Comparison of ENCODE assay signal across 8 cellular contexts in genomic region chr14:60064491-60065072, GRCh38. TPM values are rescaled to one million over a fixed set of nuclear protein-coding genes. Genes with fewer than 3 reads are reported as not detected.
A peak's percentile ranks its signal among the peaks of the same experiment; 100 is the strongest.
DNase-seq lines count a peak whose midpoint lies in the region; ATAC-seq and TF ChIP-seq lines count a peak whose summit lies in the region.

No MANE protein-coding gene starts in this region.

- H3K36me3 ChIP-seq in cardiac muscle cell: no peaks in the 10 kb centered on the region

- no peaks in the 10 kb centered on the region for H3K9me3 Mint-ChIP-seq in activated naive CD4-positive, alpha-beta T cell treated with anti-CD3 and anti-CD28 coated beads, Interleukin-2, amount 10 ng/mL, durations not matched to agents 7 days and 5 days

- H3K4me1 ChIP-seq in cardiac muscle cell (ENCODE audit: low read depth): no peaks in the 10 kb centered on the region
- no peaks in the 10 kb centered on the region for H3K4me1 ChIP-seq in right cardiac atrium (ENCODE audit: control insufficient read depth, insufficient read depth, low read length)

- no peak overlapping the region for H3K27ac Mint-ChIP-seq in activated naive CD4-positive, alpha-beta T cell treated with anti-CD3 and anti-CD28 coated beads, Interleukin-2, amount 10 ng/mL, durations not matched to agents 7 days and 5 days

- intact Hi-C loops in right cardiac atrium (cut with DNase I): loop anchor here in 3 of 4 donors (5.0 to 10.0 kb wide), 3 partner anchors 120 to 500 kb away; no protein-coding TSS in a partner anchor

- H3K9me3 ChIP-seq in cardiac muscle cell (ENCODE audit: low read depth) (no peaks in the 10 kb centered on the region), right cardiac atrium (ENCODE audit: control insufficient read depth, low read length) (no peaks in the 10 kb centered on the region)

- H3K4me3 Mint-ChIP-seq in activated naive CD4-positive, alpha-beta T cell treated with anti-CD3 and anti-CD28 coated beads, Interleukin-2, amount 10 ng/mL, durations not matched to agents 7 days and 5 days: no peak overlapping the region

- no peaks in the 10 kb centered on the region for H3K4me1 Mint-ChIP-seq in activated naive CD4-positive, alpha-beta T cell treated with anti-CD3 and anti-CD28 coated beads, Interleukin-2, amount 10 ng/mL, durations not matched to agents 7 days and 5 days

- H3K27me3 ChIP-seq in cardiac muscle cell (no peaks in the 10 kb centered on the region), right cardiac atrium (ENCODE audit: control insufficient read depth, insufficient read depth) (no peaks in the 10 kb centered on the region)

- DNase-seq in cardiac muscle cell (ENCODE audit: low read depth in 1 of 2, low spot score in 1 of 2): peak in 1 of 2 donors; percentile 63
- no peak for DNase-seq in right cardiac atrium
- peak; percentile 35 for DNase-seq in M059J (ENCODE audit: low read depth)
- peak; percentile 23 for DNase-seq in astrocyte of the hippocampus (ENCODE audit: low read depth, low spot score)
- peak; percentile 34 for DNase-seq in left kidney (ENCODE audit: low read depth, low spot score)
- DNase-seq in activated naive CD4-positive, alpha-beta T cell treated with anti-CD3 and anti-CD28 coated beads, Interleukin-2, amount 10 ng/mL, durations not matched to agents 7 days and 5 days: no peak
- DNase-seq in activated naive CD4-positive, alpha-beta T cell treated with anti-CD3 and anti-CD28 coated beads, Interleukin-2, amount 50 U/mL, for 16 hours: no peak

- no peaks in the 10 kb centered on the region for H3K36me3 Mint-ChIP-seq in activated naive CD4-positive, alpha-beta T cell treated with anti-CD3 and anti-CD28 coated beads, Interleukin-2, amount 10 ng/mL, durations not matched to agents 7 days and 5 days

- no peak overlapping the region for H3K4me3 ChIP-seq in cardiac muscle cell
- H3K4me3 ChIP-seq in right cardiac atrium (ENCODE audit: low read length): no peak overlapping the region

- ATAC-seq in right cardiac atrium: no peak
- ATAC-seq in GM19463 (IDR thresholded peaks at IDR 0.05; ENCODE audit: unreplicated experiment): no peak

- H3K27ac ChIP-seq in cardiac muscle cell (no peak overlapping the region), right cardiac atrium (ENCODE audit: low read length) (no peak overlapping the region)

- CTCF ChIA-PET in activated naive CD4-positive, alpha-beta T cell treated with anti-CD3 and anti-CD28 coated beads, Interleukin-2, amount 10 ng/mL, durations not matched to agents 7 days and 5 days (lab: Charles Lee): interaction anchor here (0.7 to 3.6 kb wide), 7 partner anchors 87 to 185 kb away, joined by 3 to 52 read pairs (median 3); partner anchors contain the start of gene DHRS7

- TF ChIP-seq CTCF in cardiac muscle cell (IDR thresholded peaks at IDR 0.05; ENCODE audit: low read depth, low read length): peak; percentile 67

- no peaks in the 10 kb centered on the region for H3K27me3 Mint-ChIP-seq in activated naive CD4-positive, alpha-beta T cell treated with anti-CD3 and anti-CD28 coated beads, Interleukin-2, amount 10 ng/mL, durations not matched to agents 7 days and 5 days

RNA-seq across cellular contexts. Expression of gene PCNX4, which starts 27.1 kb away (rescaled TPM):
- total RNA-seq in cardiac muscle cell (54.9 and 129 TPM in 2 replicates), right cardiac atrium (10 to 100 TPM; 29.7 to 41.3 (median 33.0) TPM)
- polyA plus RNA-seq in cardiac muscle cell (39.7 and 53.0 TPM in 2 replicates), right cardiac atrium (19.5 TPM)
- 32.3 and 85.1 TPM in 2 replicates for total RNA-seq in M059J (2014; rRNA removed; shearing (Covaris generic))

Comparison
In these comparisons a context has a peak if more than half of its experiments do, and no peak if none do; other contexts are left out.
1. DNase-seq: peak in M059J (single experiment), astrocyte of the hippocampus (single experiment) and left kidney (single experiment); none in right cardiac atrium (0 of 3), activated naive CD4-positive, alpha-beta T cell treated with anti-CD3 and anti-CD28 coated beads, Interleukin-2, amount 10 ng/mL, durations not matched to agents 7 days and 5 days (single experiment) and activated naive CD4-positive, alpha-beta T cell treated with anti-CD3 and anti-CD28 coated beads, Interleukin-2, amount 50 U/mL, for 16 hours (single experiment).